ENCODE assay signal across 8 cellular contexts in genomic region chr20:37290158-37290810, GRCh38. TPM values are rescaled to one million over a fixed set of nuclear protein-coding genes. Genes with fewer than 3 reads are reported as not detected.
DNase-seq lines count a peak whose midpoint lies in the region; ATAC-seq and TF ChIP-seq lines count a peak whose summit lies in the region.

No MANE protein-coding gene starts in this region.

- no peak for ATAC-seq in natural killer cell treated with Interleukin-12 subunit alpha and Interleukin-12 subunit beta and Interleukin-15 and Interleukin-18, amount 100 ng/mL, for 72 hours
- ATAC-seq in GM18858 (IDR thresholded peaks at IDR 0.05; ENCODE audit: unreplicated experiment) = no peak
- no peak for ATAC-seq in HG03460 (IDR thresholded peaks at IDR 0.05; ENCODE audit: unreplicated experiment)

- H3K27ac ChIP-seq in MM.1S (ENCODE audit: low read length) = peak overlapping the region; percentile 69; the same call in 1 of the 2 replicates
- H3K27ac ChIP-seq in effector memory CD4-positive, alpha-beta T cell (ENCODE audit: insufficient read depth, low read length, poor library complexity, severe bottlenecking) = peak overlapping the region; percentile 90

- H3K27ac Mint-ChIP-seq in natural killer cell treated with Interleukin-12 subunit alpha and Interleukin-12 subunit beta and Interleukin-15 and Interleukin-18, amount 100 ng/mL, for 72 hours = peak overlapping the region; percentile 87 to 93

- H3K4me2 ChIP-seq in MM.1S (ENCODE audit: low read depth, low read length) = peak overlapping the region; percentile 51

- H3K79me2 ChIP-seq in MM.1S (ENCODE audit: low read length) = peaks cover 49% of the 10 kb centered on the region

- H2AFZ ChIP-seq in MM.1S (ENCODE audit: low read length) = peak overlapping the region; percentile 72; the same call in 1 of the 2 replicates

- DNase-seq in AG10803 (ENCODE audit: low read depth) (no peak), MM.1S (no peak), DMS79 treated with DMSO at 0.1 percent for 48 hours (lab: John Stamatoyannopoulos, UW) (no peak), mucosa of gallbladder (ENCODE audit: low spot score) (no peak)
- DNase-seq in effector memory CD4-positive, alpha-beta T cell = no peak
- no peak for DNase-seq in natural killer cell treated with Interleukin-12 subunit alpha and Interleukin-12 subunit beta and Interleukin-15 and Interleukin-18, amount 100 ng/mL, for 72 hours (ENCODE audit: low spot score)

- H3K4me3 Mint-ChIP-seq in natural killer cell treated with Interleukin-12 subunit alpha and Interleukin-12 subunit beta and Interleukin-15 and Interleukin-18, amount 100 ng/mL, for 72 hours = peak overlapping the region; percentile 85

- peaks cover 10% of the 10 kb centered on the region; the same call in 1 of the 2 replicates for H3K4me1 ChIP-seq in MM.1S (ENCODE audit: low read length)
- peaks cover 6% of the 10 kb centered on the region for H3K4me1 ChIP-seq in effector memory CD4-positive, alpha-beta T cell (ENCODE audit: control insufficient read depth, insufficient read depth, low read length, poor library complexity, severe bottlenecking)

- H3F3A ChIP-seq in MM.1S (ENCODE audit: insufficient read depth, low read length) = no peaks in the 10 kb centered on the region

- peaks cover 21% of the 10 kb centered on the region for H3K36me3 Mint-ChIP-seq in natural killer cell treated with Interleukin-12 subunit alpha and Interleukin-12 subunit beta and Interleukin-15 and Interleukin-18, amount 100 ng/mL, for 72 hours

- peak overlapping the region; percentile 97 for H3K4me3 ChIP-seq in AG10803 (ENCODE audit: low read length)
- H3K4me3 ChIP-seq in MM.1S (ENCODE audit: low read length) = peak overlapping the region; percentile 97
- peak overlapping the region; percentile 99 for H3K4me3 ChIP-seq in effector memory CD4-positive, alpha-beta T cell (ENCODE audit: insufficient read depth, low read depth, low read length, poor library complexity, severe bottlenecking)

- H3K4me1 Mint-ChIP-seq in natural killer cell treated with Interleukin-12 subunit alpha and Interleukin-12 subunit beta and Interleukin-15 and Interleukin-18, amount 100 ng/mL, for 72 hours (ENCODE audit: low read depth in 2 of 2) = peaks cover 25 to 34% of the 10 kb centered on the region in 2 donors

- H3K27me3 Mint-ChIP-seq in natural killer cell treated with Interleukin-12 subunit alpha and Interleukin-12 subunit beta and Interleukin-15 and Interleukin-18, amount 100 ng/mL, for 72 hours = no peaks in the 10 kb centered on the region

- H3K9ac ChIP-seq in MM.1S (ENCODE audit: low read length) = peak overlapping the region; percentile 96

- H3K27me3 ChIP-seq in MM.1S (replicated peaks; ENCODE audit: insufficient read depth, low read length) = no peaks in the 10 kb centered on the region
- no peaks in the 10 kb centered on the region for H3K27me3 ChIP-seq in effector memory CD4-positive, alpha-beta T cell (replicated peaks; ENCODE audit: control insufficient read depth, insufficient read depth, low read length, poor library complexity, severe bottlenecking)

- H3K36me3 ChIP-seq in MM.1S (replicated peaks; ENCODE audit: insufficient read depth, low read length) = no peaks in the 10 kb centered on the region
- no peaks in the 10 kb centered on the region for H3K36me3 ChIP-seq in effector memory CD4-positive, alpha-beta T cell (ENCODE audit: control insufficient read depth, insufficient read depth, low read length)

- peaks cover 2% of the 10 kb centered on the region for H3K9me3 Mint-ChIP-seq in natural killer cell treated with Interleukin-12 subunit alpha and Interleukin-12 subunit beta and Interleukin-15 and Interleukin-18, amount 100 ng/mL, for 72 hours

- TF ChIP-seq CTCF in AG10803 (conservative IDR thresholded peaks at IDR 0.05; ENCODE audit: low read length) = no peak
- no peak for TF ChIP-seq CTCF in MM.1S (IDR thresholded peaks at IDR 0.05; ENCODE audit: low read length)

- H3K9me3 ChIP-seq in MM.1S (replicated peaks; ENCODE audit: insufficient read depth, low read length) = no peaks in the 10 kb centered on the region
- H3K9me3 ChIP-seq in effector memory CD4-positive, alpha-beta T cell (ENCODE audit: control insufficient read depth, low read length) = no peaks in the 10 kb centered on the region

- no peaks in the 10 kb centered on the region for H3K9me2 ChIP-seq in MM.1S (replicated peaks; ENCODE audit: insufficient read depth, low read length)

- H4K20me1 ChIP-seq in MM.1S (ENCODE audit: insufficient read depth, low read length) = no peaks in the 10 kb centered on the region

RNA-seq across cellular contexts. Expression of gene MANBAL, which starts 0.8 kb away (rescaled TPM):
- 10 to 100 TPM; 12.7 to 14.4 TPM for total RNA-seq in natural killer cell treated with Interleukin-12 subunit alpha and Interleukin-12 subunit beta and Interleukin-15 and Interleukin-18, amount 100 ng/mL, for 72 hours
- total RNA-seq in mucosa of gallbladder = 51.6 TPM

RNA-seq across cellular contexts. Expression of gene GHRH, which starts 28.7 kb away (rescaled TPM):
- not detected for total RNA-seq in natural killer cell treated with Interleukin-12 subunit alpha and Interleukin-12 subunit beta and Interleukin-15 and Interleukin-18, amount 100 ng/mL, for 72 hours
- total RNA-seq in mucosa of gallbladder = not detected

RNA-seq across cellular contexts. Expression of gene SRC, which starts 55.7 kb away (rescaled TPM):
- 1 to 10 TPM; 6.8 to 8.6 TPM for total RNA-seq in natural killer cell treated with Interleukin-12 subunit alpha and Interleukin-12 subunit beta and Interleukin-15 and Interleukin-18, amount 100 ng/mL, for 72 hours
- total RNA-seq in mucosa of gallbladder = 210 TPM

Comparison
In these comparisons a context has a peak if more than half of its experiments do, and no peak if none do; other contexts are left out.
1. RNA of gene SRC, which starts 55.7 kb away (total RNA-seq): 210 TPM in mucosa of gallbladder (single experiment); 6.8 to 8.6 TPM in natural killer cell treated with Interleukin-12 subunit alpha and Interleukin-12 subunit beta and Interleukin-15 and Interleukin-18, amount 100 ng/mL, for 72 hours; every median in the first group is over 10 times any median in the second.
2. Peak in every context shown above with its lines, with median percentiles within 50 percentile points of each other: H3K4me3 ChIP-seq.